In genomic region chr5:37712750-37713149, GRCh38 we compare ENCODE assay signal across 3 cellular contexts.
"Had no signal": no experiment of that assay in that cellular context is flagged by ENCODE, and none has a peak within 500 bp of the region (broad histone marks: within the 10 kb centered on the region; RNA-seq: fewer than 3 reads in every experiment).

No MANE protein-coding gene starts in this region.

- H3K4me3 ChIP-seq: GM12878 had no signal

- DNase-seq: GDM1, GF-D8 had no signal

- ATAC-seq: GM12878 had no signal
